20 cellular contexts compared by ENCODE assay signal in the genomic region with DNA sequence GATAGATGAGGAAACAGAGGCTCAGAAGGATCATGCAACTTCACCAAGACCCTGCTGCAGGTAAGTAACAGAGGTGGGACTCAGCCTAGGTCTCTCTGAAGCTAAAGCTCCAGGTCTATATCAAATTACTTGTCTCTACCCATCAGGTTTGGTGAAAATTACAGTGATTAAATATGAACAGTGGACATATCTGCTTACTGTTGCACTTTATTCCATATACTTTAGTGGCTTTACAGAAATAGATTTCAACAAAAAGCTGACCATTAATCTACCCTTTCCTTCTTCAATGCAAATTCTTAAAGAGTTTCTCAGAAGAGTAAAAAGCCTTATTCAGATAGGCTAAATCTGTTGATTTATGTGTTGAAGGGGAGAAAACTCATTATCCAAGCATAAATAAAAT.
"Had no signal": no experiment of that assay in that cellular context is flagged by ENCODE, and none has a peak within 500 bp of the region (broad histone marks: within the 10 kb centered on the region; RNA-seq: fewer than 3 reads in every experiment).

No MANE protein-coding gene starts in this region.

- H3K27me3 Mint-ChIP-seq: brain; stimulated activated naive CD8-positive, alpha-beta T cell treated with anti-CD3 and anti-CD28 coated beads, Interleukin-15, amount 100 ng/mL, for 72 hours; type B pancreatic cell had no signal

- H3K27me3 ChIP-seq: left lung had no signal

- H3K4me1 Mint-ChIP-seq: nephron had no signal

- H3K36me3 ChIP-seq: prostate gland had no signal

- H3K9me3 ChIP-seq: left lung, prostate gland had no signal

- H3K27ac ChIP-seq: prostate gland had no signal

- H3K4me3 Mint-ChIP-seq: brain, nephron, type B pancreatic cell had no signal

- FAIRE-seq: kidney had no signal

- H3K4me1 ChIP-seq: prostate gland had no signal

- H3K4me3 ChIP-seq: left lung, prostate gland, smooth muscle cell had no signal

- DNase-seq: activated CD4-positive, CD25-positive, alpha-beta regulatory T cell treated with anti-CD3 and anti-CD28 coated beads, Interleukin-2, amount 50 U/mL, for 72 hours; central memory CD4-positive, alpha-beta T cell; cortex of kidney; effector CD8-positive, alpha-beta T cell; foreskin fibroblast; hippocampal formation; kidney; left lung; mammary epithelial cell; occipital lobe; right cardiac atrium; stimulated activated naive CD8-positive, alpha-beta T cell treated with anti-CD3 and anti-CD28 coated beads, Interleukin-15, amount 100 ng/mL, for 72 hours; T-helper 9 cell had no signal

- H3K27ac Mint-ChIP-seq: activated T-helper 2 cell treated with anti-CD3 and anti-CD28 coated beads, Interferon-gamma antibody, Interleukin-2, Interleukin-4, amounts not matched to agents 10 μg/mL and 5 μg/mL and 100 μg/mL, durations not matched to agents 14 hours and 24 hours and 36 hours; nephron; type B pancreatic cell had no signal

- ATAC-seq: activated naive CD4-positive, alpha-beta T cell treated with anti-CD3 and anti-CD28 coated beads, Interleukin-2, amount 50 U/mL, for 72 hours; left lung; right cardiac atrium; stimulated activated naive CD8-positive, alpha-beta T cell treated with anti-CD3 and anti-CD28 coated beads, Interleukin-15, amount 100 ng/mL, for 72 hours had no signal
